18 cellular contexts compared by ENCODE assay signal in the genomic region with DNA sequence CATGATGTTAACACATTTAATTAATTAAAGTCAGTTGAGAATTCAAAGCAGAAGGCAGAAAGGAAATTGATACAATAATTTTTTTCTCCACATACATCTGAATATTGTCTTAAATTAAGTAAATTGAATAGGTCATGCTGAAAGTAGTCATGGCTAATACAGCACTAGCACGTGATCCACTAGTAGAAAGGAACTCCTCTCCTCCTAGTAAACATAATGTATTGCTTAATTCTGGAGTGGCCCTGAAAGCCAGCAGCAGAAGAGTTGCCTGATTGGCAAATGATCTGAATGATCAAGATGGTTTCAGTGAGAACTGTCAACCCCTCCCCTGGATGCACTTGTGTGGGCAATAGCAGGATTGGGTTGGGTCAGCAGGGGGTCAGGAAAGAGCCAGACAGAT.
DNase-seq lines count a peak whose midpoint lies in the region; ATAC-seq and TF ChIP-seq lines count a peak whose summit lies in the region.
"Had no signal": no experiment of that assay in that cellular context is flagged by ENCODE, and none has a peak within 500 bp of the region (broad histone marks: within the 10 kb centered on the region; RNA-seq: fewer than 3 reads in every experiment).

No MANE protein-coding gene starts in this region.

- TF ChIP-seq POLR2A in gastroesophageal sphincter (IDR thresholded peaks at IDR 0.05) = no peak

- H3K9me3 ChIP-seq in gastroesophageal sphincter (no peaks in the 10 kb centered on the region), aorta (ENCODE audit: control insufficient read depth, low read length) (no peaks in the 10 kb centered on the region)

- DNase-seq in AG08396 (ENCODE audit: low spot score) = peak; percentile 20
- peak; percentile 26 for DNase-seq in GM03348 (ENCODE audit: low spot score)
- DNase-seq in choroid plexus epithelial cell (ENCODE audit: low read depth) = peak; percentile 53
- no peak for DNase-seq in aorta
- DNase-seq in hypothalamus (lab: John Stamatoyannopoulos, UW) = no peak
- DNase-seq: COR-L47, DMS153, GOT3, NCI-H1105 treated with DMSO at 0.1 percent for 48 hours, NCI-H1694, NCI-H2081 treated with DMSO at 0.1 percent for 48 hours, NCI-H748 treated with DMSO at 0.1 percent for 48 hours, Right ventricle myocardium superior had no signal

- no peak for TF ChIP-seq EP300 in gastroesophageal sphincter (IDR thresholded peaks at IDR 0.05)

- H3K27ac ChIP-seq in gastroesophageal sphincter (no peak overlapping the region), aorta (ENCODE audit: low read depth in 1 of 2, low read length in 2 of 2) (no peak overlapping the region)
- H3K27ac ChIP-seq: SK-N-MC had no signal

- intact Hi-C loops in aorta (cut with DNase I) = no loop called here

- H3K4me3 ChIP-seq in choroid plexus epithelial cell (ENCODE audit: low read depth, low read length) = no peak overlapping the region
- no peak overlapping the region for H3K4me3 ChIP-seq in gastroesophageal sphincter
- no peak overlapping the region for H3K4me3 ChIP-seq in aorta (ENCODE audit: low read length in 2 of 2)
- H3K4me3 ChIP-seq: K562, SK-N-MC had no signal

- no peaks in the 10 kb centered on the region for H3K36me3 ChIP-seq in gastroesophageal sphincter
- no peaks in the 10 kb centered on the region for H3K36me3 ChIP-seq in aorta (ENCODE audit: control insufficient read depth in 1 of 2, insufficient read depth in 2 of 2, low read length in 1 of 2)

- peak; percentile 52 for ATAC-seq in gastroesophageal sphincter
- ATAC-seq in aorta (ENCODE audit: low FRiP score) = no peak
- no peak for ATAC-seq in HG02885 (IDR thresholded peaks at IDR 0.05; ENCODE audit: poor library complexity, unreplicated experiment)
- ATAC-seq: HCT116, K562 had no signal

- H3K4me1 ChIP-seq in gastroesophageal sphincter (no peaks in the 10 kb centered on the region), aorta (ENCODE audit: control insufficient read depth in 1 of 2, insufficient read depth in 2 of 2, low read length in 2 of 2) (no peaks in the 10 kb centered on the region)

- 76 to 77% methylated on average over 1 of the region's 1 CpG for WGBS in gastroesophageal sphincter (ENCODE audit: low coverage in 1 of 2), 2 donors
- WGBS in aorta, 2 donors = 79 to 83% methylated on average over 1 of the region's 1 CpG

- H3K27me3 ChIP-seq in gastroesophageal sphincter (no peaks in the 10 kb centered on the region), aorta (ENCODE audit: control insufficient read depth in 1 of 2, insufficient read depth in 2 of 2, low read length in 1 of 2) (no peaks in the 10 kb centered on the region)

- TF ChIP-seq CTCF in choroid plexus epithelial cell (conservative IDR thresholded peaks at IDR 0.05; ENCODE audit: low read depth, low read length) (no peak), gastroesophageal sphincter (IDR thresholded peaks at IDR 0.05) (no peak)

Comparison
In these comparisons a context has a peak if more than half of its experiments do, and no peak if none do; other contexts are left out.
1. DNase-seq: peak in AG08396 (single experiment), GM03348 (single experiment) and choroid plexus epithelial cell (single experiment); none in aorta (0 of 2) and hypothalamus (0 of 51).